19 cellular contexts compared by ENCODE assay signal in the genomic region with DNA sequence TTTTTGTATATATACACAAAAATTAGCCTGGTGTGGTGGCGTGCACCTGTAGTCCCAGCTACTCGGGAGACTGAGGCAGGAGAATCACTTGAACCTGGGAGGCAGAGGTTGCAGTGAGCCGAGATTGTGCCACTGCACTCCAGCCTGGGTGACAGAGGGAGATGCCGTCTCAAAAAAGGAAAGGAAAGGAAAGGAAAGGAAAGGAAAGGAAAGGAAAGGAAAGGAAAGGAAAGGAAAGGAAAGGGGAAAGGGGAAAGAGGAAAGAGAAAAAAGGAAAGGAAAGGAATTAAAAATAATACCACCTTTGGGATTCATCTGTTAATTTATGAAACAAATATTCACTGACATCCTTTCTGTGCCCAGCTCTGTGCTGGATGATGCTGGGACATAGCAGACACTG. TPM values are rescaled to one million over a fixed set of nuclear protein-coding genes. Genes with fewer than 3 reads are reported as not detected.
"Had no signal": no experiment of that assay in that cellular context is flagged by ENCODE, and none has a peak within 500 bp of the region (broad histone marks: within the 10 kb centered on the region; RNA-seq: fewer than 3 reads in every experiment).

No MANE protein-coding gene starts in this region.

RNA-seq across cellular contexts. Expression of gene TTC9B, which starts 0.8 kb away (rescaled TPM):
- total RNA-seq: kidney, left lung, liver, lower lobe of right lung, mammary epithelial cell, mesothelial cell of epicardium, natural killer cell, osteocyte, posterior vena cava, psoas muscle, spleen, subcutaneous adipose tissue, suprapubic skin, thoracic aorta, ureter, uterus had no signal
- polyA plus RNA-seq: immature natural killer cell, mammary epithelial cell, spleen had no signal

RNA-seq across cellular contexts. Expression of gene CCNP, which starts 7.5 kb away (rescaled TPM):
- total RNA-seq: lower lobe of right lung, mononuclear cell, psoas muscle, sigmoid colon, ureter had no signal
- polyA plus RNA-seq: immature natural killer cell, mammary epithelial cell had no signal
